In genomic region chr1:67213164-67213563, GRCh38 we compare ENCODE assay signal across 8 cellular contexts. TPM values are rescaled to one million over a fixed set of nuclear protein-coding genes. Genes with fewer than 3 reads are reported as not detected.
DNase-seq lines count a peak whose midpoint lies in the region; ATAC-seq and TF ChIP-seq lines count a peak whose summit lies in the region.

No MANE protein-coding gene starts in this region.

- DNase-seq in AG08395 (ENCODE audit: low spot score) (peak; percentile 28), RPMI8226 (peak; percentile 3), glomerular visceral epithelial cell (ENCODE audit: extremely low spot score) (peak; percentile 17), substantia nigra (lab: John Stamatoyannopoulos, UW) (no peak), lower leg skin (ENCODE audit: low spot score in 2 of 2) (no peak), occipital lobe (lab: John Stamatoyannopoulos, UW) (no peak)

- H3K27ac ChIP-seq in substantia nigra (ENCODE audit: low read depth, low read length, poor library complexity, severe bottlenecking), result no peak overlapping the region

- WGBS in lower leg skin, 2 donors, result 70 to 72% methylated on average over 3 of the region's 3 CpGs

- intact Hi-C loops in lower leg skin (cut with DNase I; ENCODE audit: low total_unique reads), result no loop called here

- no peak for ATAC-seq in GM21423 (IDR thresholded peaks at IDR 0.05; ENCODE audit: unreplicated experiment)

- TF ChIP-seq POLR2A in lower leg skin (IDR thresholded peaks at IDR 0.05), result no peak

- no peak overlapping the region for H3K4me3 ChIP-seq in lower leg skin (ENCODE audit: low read depth, poor library complexity, severe bottlenecking)

- TF ChIP-seq CTCF in GM12873 (IDR thresholded peaks at IDR 0.05; ENCODE audit: insufficient read depth, low read depth, low read length, missing control alignments) (peak; percentile 60), lower leg skin (IDR thresholded peaks at IDR 0.05) (no peak)

RNA-seq across cellular contexts. Expression of gene IL23R, which starts 46.9 kb away (rescaled TPM):
- total RNA-seq in lower leg skin (not detected), occipital lobe (not detected)

Comparison
In these comparisons a context has a peak if more than half of its experiments do, and no peak if none do; other contexts are left out.
1. DNase-seq: peak in AG08395 (single experiment), RPMI8226 (single experiment) and glomerular visceral epithelial cell (single experiment); none in substantia nigra (0 of 49), lower leg skin (0 of 2) and occipital lobe (single experiment).